ENCODE assay signal across 10 cellular contexts in genomic region chr16:14564323-14564722, GRCh38.
DNase-seq lines count a peak whose midpoint lies in the region; ATAC-seq, FAIRE-seq and TF ChIP-seq lines count a peak whose summit lies in the region.
"Had no signal": no experiment of that assay in that cellular context is flagged by ENCODE, and none has a peak within 500 bp of the region (broad histone marks: within the 10 kb centered on the region; RNA-seq: fewer than 3 reads in every experiment).

No MANE protein-coding gene starts in this region.

- peak overlapping the region; percentile 84 for H3K27ac Mint-ChIP-seq in GM23338
- peak overlapping the region; percentile 11 for H3K27ac Mint-ChIP-seq in endodermal cell
- no peak overlapping the region for H3K27ac Mint-ChIP-seq in stimulated activated naive B cell treated with anti-CD40 and anti-IgM and Interleukin-4, amounts not matched to agents 10 μg/mL and 1 μg/mL and 100 μg/mL, for 72 hours

- H3K36me3 ChIP-seq in GM23338 (ENCODE audit: insufficient read depth) (no peaks in the 10 kb centered on the region), endodermal cell (ENCODE audit: control insufficient read depth, insufficient read depth, low read length) (peaks cover 16% of the 10 kb centered on the region), pancreas (no peaks in the 10 kb centered on the region)

- no peak for FAIRE-seq in pancreas (lab: Jason Lieb, UNC)

- no peaks in the 10 kb centered on the region for H3K9me2 ChIP-seq in GM23338 (ENCODE audit: insufficient read depth)

- intact Hi-C loops in pancreas (cut with DNase I), result no loop called here

- H3F3A ChIP-seq in GM23338 (replicated peaks; ENCODE audit: low read depth), result no peaks in the 10 kb centered on the region

- H3K79me2 ChIP-seq in GM23338 (replicated peaks; ENCODE audit: insufficient read depth), result no peaks in the 10 kb centered on the region; the same call in 1 of the 2 replicates

- no peaks in the 10 kb centered on the region for H4K20me1 ChIP-seq in GM23338 (replicated peaks; ENCODE audit: insufficient read depth)

- H3K4me3 Mint-ChIP-seq in GM23338, result no peak overlapping the region
- no peak overlapping the region for H3K4me3 Mint-ChIP-seq in endodermal cell
- no peak overlapping the region for H3K4me3 Mint-ChIP-seq in stimulated activated naive B cell treated with anti-CD40 and anti-IgM and Interleukin-4, amounts not matched to agents 10 μg/mL and 1 μg/mL and 100 μg/mL, for 72 hours
- H3K4me3 Mint-ChIP-seq: activated naive CD8-positive, alpha-beta T cell treated with anti-CD3 and anti-CD28 coated beads for 36 hours had no signal

- no peaks in the 10 kb centered on the region for H3K36me3 Mint-ChIP-seq in GM23338 (ENCODE audit: low read depth)
- peaks cover 9% of the 10 kb centered on the region for H3K36me3 Mint-ChIP-seq in endodermal cell (ENCODE audit: low read depth)
- peaks cover 20 to 42% of the 10 kb centered on the region in 2 donors for H3K36me3 Mint-ChIP-seq in stimulated activated naive B cell treated with anti-CD40 and anti-IgM and Interleukin-4, amounts not matched to agents 10 μg/mL and 1 μg/mL and 100 μg/mL, for 72 hours

- TF ChIP-seq CTCF in GM23338 (conservative IDR thresholded peaks at IDR 0.05; ENCODE audit: low read depth in 2 of 2), result no peak
- no peak for TF ChIP-seq CTCF in endodermal cell (conservative IDR thresholded peaks at IDR 0.05)
- no peak for TF ChIP-seq CTCF in pancreas (IDR thresholded peaks at IDR 0.05)

- ATAC-seq in GM23338 (peak; percentile 58), pancreas (peak; percentile 76 to 79 (median 78)), HG02870 (IDR thresholded peaks at IDR 0.05; ENCODE audit: unreplicated experiment) (no peak)
- ATAC-seq in stimulated activated naive B cell treated with anti-CD40 and anti-IgM and Interleukin-4, amounts not matched to agents 10 μg/mL and 1 μg/mL and 100 μg/mL, for 72 hours (replicated peaks), result no peak
- ATAC-seq: Right ventricle myocardium inferior had no signal

- H3K27me3 Mint-ChIP-seq in GM23338 (ENCODE audit: insufficient read depth, low read depth, poor library complexity), result peaks cover 4% of the 10 kb centered on the region
- no peaks in the 10 kb centered on the region for H3K27me3 Mint-ChIP-seq in endodermal cell (ENCODE audit: insufficient read depth)
- no peaks in the 10 kb centered on the region for H3K27me3 Mint-ChIP-seq in stimulated activated naive B cell treated with anti-CD40 and anti-IgM and Interleukin-4, amounts not matched to agents 10 μg/mL and 1 μg/mL and 100 μg/mL, for 72 hours
- H3K27me3 Mint-ChIP-seq: activated naive CD8-positive, alpha-beta T cell treated with anti-CD3 and anti-CD28 coated beads for 36 hours had no signal

- 82 to 83% methylated on average over 8 to 9 of the region's 9 CpGs for WGBS in endodermal cell (ENCODE audit: insufficient coverage in 1 of 2, insufficient read length in 1 of 2), 2 experiments
- WGBS in pancreas, 2 donors, result 37 to 47% methylated on average over 9 of the region's 9 CpGs

- H3K4me1 ChIP-seq in GM23338 (ENCODE audit: insufficient read depth), result peaks cover 25% of the 10 kb centered on the region
- peaks cover 3% of the 10 kb centered on the region for H3K4me1 ChIP-seq in endodermal cell (ENCODE audit: control insufficient read depth, insufficient read depth, low read length)
- H3K4me1 ChIP-seq in pancreas, result peaks cover 34 to 48% (median 44%) of the 10 kb centered on the region in 3 donors

- H3K4me3 ChIP-seq in GM23338 (no peak overlapping the region), endodermal cell (ENCODE audit: low read length) (no peak overlapping the region), pancreas (no peak overlapping the region)

- H3K4me2 ChIP-seq in GM23338, result no peak overlapping the region

- no peak overlapping the region for H2AFZ ChIP-seq in GM23338

- H3K9me3 Mint-ChIP-seq in GM23338 (no peaks in the 10 kb centered on the region), endodermal cell (no peaks in the 10 kb centered on the region)
- H3K9me3 Mint-ChIP-seq in stimulated activated naive B cell treated with anti-CD40 and anti-IgM and Interleukin-4, amounts not matched to agents 10 μg/mL and 1 μg/mL and 100 μg/mL, for 72 hours, result no peaks in the 10 kb centered on the region
- H3K9me3 Mint-ChIP-seq: activated naive CD8-positive, alpha-beta T cell treated with anti-CD3 and anti-CD28 coated beads for 36 hours had no signal

- H3K9me3 ChIP-seq in endodermal cell (ENCODE audit: control insufficient read depth, low read length) (no peaks in the 10 kb centered on the region), pancreas (no peaks in the 10 kb centered on the region)

- H3K27me3 ChIP-seq in GM23338 (ENCODE audit: insufficient read depth), result no peaks in the 10 kb centered on the region
- H3K27me3 ChIP-seq in endodermal cell (ENCODE audit: control insufficient read depth, insufficient read depth, low read length, poor library complexity, severe bottlenecking), result no peaks in the 10 kb centered on the region
- no peaks in the 10 kb centered on the region for H3K27me3 ChIP-seq in pancreas

- peaks cover 22% of the 10 kb centered on the region for H3K4me1 Mint-ChIP-seq in GM23338
- H3K4me1 Mint-ChIP-seq in endodermal cell, result peaks cover 16% of the 10 kb centered on the region
- peaks cover 2 to 10% of the 10 kb centered on the region in 2 donors for H3K4me1 Mint-ChIP-seq in stimulated activated naive B cell treated with anti-CD40 and anti-IgM and Interleukin-4, amounts not matched to agents 10 μg/mL and 1 μg/mL and 100 μg/mL, for 72 hours

- DNase-seq in GM23338 (ENCODE audit: low spot score) (peak; percentile 8), NCI-H2107 treated with DMSO at 0.1 percent for 48 hours (lab: John Stamatoyannopoulos, UW; ENCODE audit: unreplicated experiment) (peak; percentile 81), endodermal cell (no peak), pancreas (peak in 4 of 6 donors; percentile 44 to 71 (median 64)), pons (ENCODE audit: low spot score) (no peak)
- no peak for DNase-seq in stimulated activated naive B cell treated with anti-CD40 and anti-IgM and Interleukin-4, amounts not matched to agents 10 μg/mL and 1 μg/mL and 100 μg/mL, for 72 hours
- DNase-seq: activated CD4-positive, CD25-positive, alpha-beta regulatory T cell treated with anti-CD3 and anti-CD28 coated beads, Interleukin-2, amount 50 U/mL, for 72 hours; activated naive CD8-positive, alpha-beta T cell treated with anti-CD3 and anti-CD28 coated beads for 36 hours had no signal

- no peak overlapping the region for H3K9ac ChIP-seq in endodermal cell (ENCODE audit: extremely low read depth, low read length, poor library complexity, severe bottlenecking)

- peak overlapping the region; percentile 43; the same call in 1 of the 2 replicates for H3K27ac ChIP-seq in GM23338 (ENCODE audit: low read depth)
- H3K27ac ChIP-seq in endodermal cell (ENCODE audit: low read depth, low read length), result no peak overlapping the region
- H3K27ac ChIP-seq in pancreas, result peak overlapping the region; percentile 10 to 59 (median 24)

Comparison
In these comparisons a context has a peak if more than half of its experiments do, and no peak if none do; other contexts are left out.
1. ATAC-seq: peak in GM23338 (single experiment) and pancreas (4 of 4); none in stimulated activated naive B cell treated with anti-CD40 and anti-IgM and Interleukin-4, amounts not matched to agents 10 μg/mL and 1 μg/mL and 100 μg/mL, for 72 hours (0 of 2) and HG02870 (single experiment).
2. DNase-seq: peak in GM23338 (single experiment), NCI-H2107 treated with DMSO at 0.1 percent for 48 hours (single experiment) and pancreas (4 of 6); none in endodermal cell (single experiment), stimulated activated naive B cell treated with anti-CD40 and anti-IgM and Interleukin-4, amounts not matched to agents 10 μg/mL and 1 μg/mL and 100 μg/mL, for 72 hours (single experiment) and pons (single experiment).